Comparison of ENCODE assay signal across 9 cellular contexts in genomic region chrX:115940888-115941332, GRCh38.
DNase-seq lines count a peak whose midpoint lies in the region; ATAC-seq and TF ChIP-seq lines count a peak whose summit lies in the region.
"Had no signal": no experiment of that assay in that cellular context is flagged by ENCODE, and none has a peak within 500 bp of the region (broad histone marks: within the 10 kb centered on the region; RNA-seq: fewer than 3 reads in every experiment).

No MANE protein-coding gene starts in this region.

- H3K4me2 ChIP-seq in BLaER1 treated with 17β-estradiol and CSF1 and Interleukin-3, amounts not matched to agents 10 nM and 100 nM: peak overlapping the region; percentile 58 to 70 (median 66); a peak in 21 of 22 replicates
- H3K4me2 ChIP-seq in neural progenitor cell: peak overlapping the region; percentile 58

- H3K9ac ChIP-seq in BLaER1 treated with 17β-estradiol and CSF1 and Interleukin-3, amounts not matched to agents 10 nM and 100 nM: peak overlapping the region; percentile 74 to 87 (median 79); a peak in 21 of 22 replicates
- H3K9ac ChIP-seq in neural progenitor cell: no peak overlapping the region

- peaks cover 23 to 30% (median 26%) of the 10 kb centered on the region in 10 experiments for H3K4me1 ChIP-seq in BLaER1 treated with 17β-estradiol and CSF1 and Interleukin-3, amounts not matched to agents 10 nM and 100 nM
- peaks cover 18% of the 10 kb centered on the region for H3K4me1 ChIP-seq in neural progenitor cell

- peak overlapping the region in 4 of 10 experiments; percentile 27 to 38 (median 34); a peak in 3 of 20 replicates for H3K4me3 ChIP-seq in BLaER1 treated with 17β-estradiol and CSF1 and Interleukin-3, amounts not matched to agents 10 nM and 100 nM
- H3K4me3 ChIP-seq in neural progenitor cell: peak overlapping the region; percentile 24
- H3K4me3 ChIP-seq: upper lobe of left lung had no signal

- peaks cover 80% of the 10 kb centered on the region for H3K79me2 ChIP-seq in neural progenitor cell (ENCODE audit: low read depth)

- H3K27me3 Mint-ChIP-seq in neural progenitor cell (ENCODE audit: insufficient read depth, low read depth): peaks cover 3% of the 10 kb centered on the region
- no peaks in the 10 kb centered on the region for H3K27me3 Mint-ChIP-seq in stimulated activated naive CD8-positive, alpha-beta T cell treated with anti-CD3 and anti-CD28 coated beads, Interleukin-15, amount 100 ng/mL, for 72 hours

- DNase-seq in NCI-H510A treated with DMSO at 0.1 percent for 48 hours (lab: John Stamatoyannopoulos, UW): peak; percentile 66
- DNase-seq in neural progenitor cell (ENCODE audit: low spot score): peak; percentile 84
- DNase-seq in SIG-M5 treated with dmso at 0.1 percent for 504 hours (lab: John Stamatoyannopoulos, UW; ENCODE audit: unreplicated experiment): no peak
- no peak for DNase-seq in stimulated activated naive CD8-positive, alpha-beta T cell treated with anti-CD3 and anti-CD28 coated beads, Interleukin-15, amount 100 ng/mL, for 72 hours

- H3K9me3 Mint-ChIP-seq in neural progenitor cell: peaks cover 57% of the 10 kb centered on the region
- peaks cover 0 to 5% of the 10 kb centered on the region in 2 donors for H3K9me3 Mint-ChIP-seq in stimulated activated naive CD8-positive, alpha-beta T cell treated with anti-CD3 and anti-CD28 coated beads, Interleukin-15, amount 100 ng/mL, for 72 hours

- no peaks in the 10 kb centered on the region for H3F3A ChIP-seq in neural progenitor cell (ENCODE audit: low read depth)

- H3K36me3 Mint-ChIP-seq in neural progenitor cell: peaks cover 62% of the 10 kb centered on the region

- H3K4me1 Mint-ChIP-seq in neural progenitor cell: no peaks in the 10 kb centered on the region
- no peaks in the 10 kb centered on the region for H3K4me1 Mint-ChIP-seq in stimulated activated naive CD8-positive, alpha-beta T cell treated with anti-CD3 and anti-CD28 coated beads, Interleukin-15, amount 100 ng/mL, for 72 hours

- H3K27me3 ChIP-seq in BLaER1 treated with 17β-estradiol and CSF1 and Interleukin-3, amounts not matched to agents 10 nM and 100 nM: peaks cover 7 to 65% (median 51%) of the 10 kb centered on the region in 11 experiments
- H3K27me3 ChIP-seq in neural progenitor cell: no peaks in the 10 kb centered on the region
- H3K27me3 ChIP-seq: upper lobe of left lung had no signal

- H4K20me1 ChIP-seq in BLaER1 treated with 17β-estradiol and CSF1 and Interleukin-3, amounts not matched to agents 10 nM and 100 nM: no peaks in the 10 kb centered on the region
- peaks cover 19% of the 10 kb centered on the region for H4K20me1 ChIP-seq in neural progenitor cell (ENCODE audit: low read depth)

- H3K4me3 Mint-ChIP-seq in neural progenitor cell: no peak overlapping the region
- no peak overlapping the region for H3K4me3 Mint-ChIP-seq in stimulated activated naive CD8-positive, alpha-beta T cell treated with anti-CD3 and anti-CD28 coated beads, Interleukin-15, amount 100 ng/mL, for 72 hours

- peaks cover 5 to 26% (median 13%) of the 10 kb centered on the region in 11 experiments for H3K9me3 ChIP-seq in BLaER1 treated with 17β-estradiol and CSF1 and Interleukin-3, amounts not matched to agents 10 nM and 100 nM (replicated peaks in 1 of 11)
- H3K9me3 ChIP-seq in neural progenitor cell (ENCODE audit: low read depth): no peaks in the 10 kb centered on the region

- ATAC-seq in GM18907 (IDR thresholded peaks at IDR 0.05; ENCODE audit: unreplicated experiment) (peak; percentile 86), HG03196 (IDR thresholded peaks at IDR 0.05; ENCODE audit: unreplicated experiment) (peak; percentile 67)
- no peak for ATAC-seq in stimulated activated naive CD8-positive, alpha-beta T cell treated with anti-CD3 and anti-CD28 coated beads, Interleukin-15, amount 100 ng/mL, for 72 hours

- peak overlapping the region; percentile 72 to 89 (median 84); a peak in 21 of 22 replicates for H3K27ac ChIP-seq in BLaER1 treated with 17β-estradiol and CSF1 and Interleukin-3, amounts not matched to agents 10 nM and 100 nM
- H3K27ac ChIP-seq in cingulate gyrus (ENCODE audit: low read depth, low read length) (peak overlapping the region; percentile 86), neural progenitor cell (no peak overlapping the region)

- TF ChIP-seq CTCF in neural progenitor cell (IDR thresholded peaks at IDR 0.05): peak; percentile 65

- no peak overlapping the region for H2AFZ ChIP-seq in neural progenitor cell (replicated peaks)

- H3K36me3 ChIP-seq in BLaER1 treated with 17β-estradiol and CSF1 and Interleukin-3, amounts not matched to agents 10 nM and 100 nM: no peaks in the 10 kb centered on the region
- H3K36me3 ChIP-seq in neural progenitor cell: peaks cover 18% of the 10 kb centered on the region
- H3K36me3 ChIP-seq: upper lobe of left lung had no signal

- H3K27ac Mint-ChIP-seq in neural progenitor cell: no peak overlapping the region
- H3K27ac Mint-ChIP-seq in stimulated activated naive CD8-positive, alpha-beta T cell treated with anti-CD3 and anti-CD28 coated beads, Interleukin-15, amount 100 ng/mL, for 72 hours: no peak overlapping the region

Comparison
In these comparisons a context has a peak if more than half of its experiments do, and no peak if none do; other contexts are left out.
1. DNase-seq: peak in NCI-H510A treated with DMSO at 0.1 percent for 48 hours (single experiment) and neural progenitor cell (single experiment); none in SIG-M5 treated with dmso at 0.1 percent for 504 hours (single experiment) and stimulated activated naive CD8-positive, alpha-beta T cell treated with anti-CD3 and anti-CD28 coated beads, Interleukin-15, amount 100 ng/mL, for 72 hours (0 of 2).